Comparison of ENCODE assay signal across 15 cellular contexts in the genomic region with DNA sequence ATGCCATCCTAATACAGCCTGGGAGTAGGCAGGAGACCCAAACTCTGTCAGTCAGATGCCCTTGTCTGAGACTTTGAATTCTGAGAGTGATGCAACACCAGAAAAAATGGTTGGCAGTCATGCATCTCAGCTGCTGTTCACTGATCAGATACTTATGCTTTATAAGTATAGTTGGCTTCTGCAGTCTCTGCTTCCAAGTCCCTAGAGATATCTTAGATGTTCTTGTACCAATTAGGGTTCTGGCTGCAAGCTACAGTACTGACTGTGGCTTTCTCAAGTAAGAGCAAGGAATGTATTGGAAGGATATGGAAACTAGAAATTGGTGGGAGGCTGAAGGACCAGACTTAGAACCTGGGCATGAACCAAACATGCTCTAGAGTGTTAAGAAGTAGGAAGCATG.
A peak's percentile ranks its signal among the peaks of the same experiment; 100 is the strongest.
DNase-seq lines count a peak whose midpoint lies in the region; ATAC-seq and TF ChIP-seq lines count a peak whose summit lies in the region.
"Had no signal": no experiment of that assay in that cellular context is flagged by ENCODE, and none has a peak within 500 bp of the region (broad histone marks: within the 10 kb centered on the region; RNA-seq: fewer than 3 reads in every experiment).

No MANE protein-coding gene starts in this region.

- H3K4me1 ChIP-seq in heart left ventricle = no peaks in the 10 kb centered on the region
- H3K4me1 ChIP-seq: A549, BLaER1 had no signal

- intact Hi-C loops in heart left ventricle (cut with DNase I) = no loop called here

- no peak for TF ChIP-seq POLR2A in heart left ventricle (IDR thresholded peaks at IDR 0.05)

- H3K4me3 ChIP-seq in heart left ventricle = no peak overlapping the region
- H3K4me3 ChIP-seq: A549, BLaER1 had no signal

- peaks cover 0 to 7% (median 0%) of the 10 kb centered on the region in 9 donors for H3K27me3 ChIP-seq in heart left ventricle
- H3K27me3 ChIP-seq: BLaER1 had no signal

- DNase-seq in DMS79 treated with DMSO at 0.1 percent for 48 hours (lab: John Stamatoyannopoulos, UW) = peak; percentile 12
- no peak for DNase-seq in DMS79 (lab: John Stamatoyannopoulos, UW)
- DNase-seq in fibroblast of gingiva (ENCODE audit: low read depth) = peak; percentile 87
- DNase-seq in middle frontal gyrus (ENCODE audit: extremely low spot score, low spot score) = peak; percentile 16
- DNase-seq in superior temporal gyrus (ENCODE audit: extremely low spot score) = peak; percentile 28
- no peak for DNase-seq in heart left ventricle
- no peak for DNase-seq in SKM-1 (lab: John Stamatoyannopoulos, UW; ENCODE audit: unreplicated experiment)
- DNase-seq in COLO668 (lab: John Stamatoyannopoulos, UW; ENCODE audit: unreplicated experiment) = no peak
- DNase-seq: Calu3; CD4-positive, alpha-beta memory T cell; H9; IMR-90 had no signal

- no peak for ATAC-seq in heart left ventricle
- ATAC-seq: A549 had no signal

- no peak for TF ChIP-seq CTCF in heart left ventricle (IDR thresholded peaks at IDR 0.05)

- H3K36me3 ChIP-seq in heart left ventricle = no peaks in the 10 kb centered on the region
- H3K36me3 ChIP-seq: BLaER1 had no signal

- H3K27ac ChIP-seq in heart left ventricle = no peak overlapping the region
- H3K27ac ChIP-seq: 22Rv1, A549, BLaER1 had no signal

- no peaks in the 10 kb centered on the region for H3K9me3 ChIP-seq in heart left ventricle
- H3K9me3 ChIP-seq: A549, BLaER1 had no signal

Comparison
In these comparisons a context has a peak if more than half of its experiments do, and no peak if none do; other contexts are left out.
1. DNase-seq: peak in DMS79 treated with DMSO at 0.1 percent for 48 hours (single experiment), fibroblast of gingiva (single experiment), middle frontal gyrus (single experiment) and superior temporal gyrus (single experiment); none in DMS79 (single experiment), heart left ventricle (0 of 5), SKM-1 (single experiment) and COLO668 (single experiment).